Comparison of ENCODE assay signal across 15 cellular contexts in genomic region chr7:158494643-158495042, GRCh38.
"Had no signal": no experiment of that assay in that cellular context is flagged by ENCODE, and none has a peak within 500 bp of the region (broad histone marks: within the 10 kb centered on the region; RNA-seq: fewer than 3 reads in every experiment).

No MANE protein-coding gene starts in this region.

- H3K27ac ChIP-seq: foreskin keratinocyte, tibial artery had no signal

- H3K4me1 Mint-ChIP-seq: activated naive CD4-positive, alpha-beta T cell treated with anti-CD3 and anti-CD28 coated beads, Interleukin-2, amount 50 U/mL, for 24 hours; natural killer cell had no signal

- H3K4me1 ChIP-seq: foreskin keratinocyte, tibial artery had no signal

- H3K27me3 ChIP-seq: foreskin keratinocyte had no signal

- DNase-seq: activated CD4-positive, alpha-beta T cell treated with anti-CD3 and anti-CD28 coated beads, Interleukin-2, amount 50 U/mL, for 1 hour; activated CD8-positive, alpha-beta memory T cell treated with anti-CD3 and anti-CD28 coated beads, Interleukin-2, amount 50 U/mL, for 4 hours; activated effector memory CD4-positive, alpha-beta T cell treated with Interleukin-2 at 50 U/mL for 16 hours; activated T-cell treated with anti-CD3 and anti-CD28 coated beads, Interleukin-2, amount 50 U/mL, for 4 hours; dermis blood vessel endothelial cell; endodermal cell; foreskin keratinocyte; hippocampal formation; islet precursor cell; natural killer cell; stimulated activated naive CD4-positive, alpha-beta T cell treated with Interleukin-2 at 50 U/mL for 16 hours; tibial artery had no signal

- H3K36me3 ChIP-seq: tibial artery had no signal

- H3K4me3 Mint-ChIP-seq: activated naive CD4-positive, alpha-beta T cell treated with anti-CD3 and anti-CD28 coated beads, Interleukin-2, amount 50 U/mL, for 24 hours; activated T-cell treated with anti-CD3 and anti-CD28 coated beads, Interleukin-2, amount 50 U/mL, for 4 hours; endodermal cell; natural killer cell had no signal

- H3K27ac Mint-ChIP-seq: endodermal cell, natural killer cell had no signal

- H3K4me3 ChIP-seq: lung, tibial artery had no signal

- H3K9me3 Mint-ChIP-seq: activated naive CD4-positive, alpha-beta T cell treated with anti-CD3 and anti-CD28 coated beads, Interleukin-2, amount 50 U/mL, for 24 hours; activated T-cell treated with anti-CD3 and anti-CD28 coated beads, Interleukin-2, amount 50 U/mL, for 4 hours; endodermal cell; natural killer cell had no signal

- H3K36me3 Mint-ChIP-seq: activated naive CD4-positive, alpha-beta T cell treated with anti-CD3 and anti-CD28 coated beads, Interleukin-2, amount 50 U/mL, for 24 hours; natural killer cell had no signal

- ATAC-seq: activated CD4-positive, CD25-positive, alpha-beta regulatory T cell treated with anti-CD3 and anti-CD28 coated beads, Interleukin-2, amount 50 U/mL, for 24 hours; foreskin keratinocyte had no signal
